1 cellular context compared by ENCODE assay signal in genomic region chr2:127024769-127025356, GRCh38.
TF ChIP-seq lines count a peak whose summit lies in the region.

No MANE protein-coding gene starts in this region.

TF ChIP-seq in HepG2, 621 proteins besides CTCF, POLR2A, EP300 and RAD21 (continued from another document):
- TF ChIP-seq ZBTB40 (IDR thresholded peaks at IDR 0.05), result no peak
- TF ChIP-seq ZBTB40 (CRISPR knock-in tag; IDR thresholded peaks at IDR 0.05), result no peak
- no peak for TF ChIP-seq NFE2 (CRISPR knock-in tag; IDR thresholded peaks at IDR 0.05)
- no peak for TF ChIP-seq ZNF333 (CRISPR knock-in tag; IDR thresholded peaks at IDR 0.05; ENCODE audit: borderline replicate concordance)
- TF ChIP-seq BORCS8-MEF2B (CRISPR knock-in tag; IDR thresholded peaks at IDR 0.05), result no peak
- TF ChIP-seq STAG1 (CRISPR knock-in tag; IDR thresholded peaks at IDR 0.05), result no peak
- TF ChIP-seq SSRP1 (CRISPR knock-in tag; IDR thresholded peaks at IDR 0.05), result no peak
- no peak for TF ChIP-seq PLRG1 (conservative IDR thresholded peaks at IDR 0.05)
- TF ChIP-seq FOXC1 (CRISPR knock-in tag; IDR thresholded peaks at IDR 0.05; ENCODE audit: borderline replicate concordance), result no peak
- TF ChIP-seq GLI4 (CRISPR knock-in tag; IDR thresholded peaks at IDR 0.05; ENCODE audit: borderline replicate concordance), result no peak
